In the genomic region with DNA sequence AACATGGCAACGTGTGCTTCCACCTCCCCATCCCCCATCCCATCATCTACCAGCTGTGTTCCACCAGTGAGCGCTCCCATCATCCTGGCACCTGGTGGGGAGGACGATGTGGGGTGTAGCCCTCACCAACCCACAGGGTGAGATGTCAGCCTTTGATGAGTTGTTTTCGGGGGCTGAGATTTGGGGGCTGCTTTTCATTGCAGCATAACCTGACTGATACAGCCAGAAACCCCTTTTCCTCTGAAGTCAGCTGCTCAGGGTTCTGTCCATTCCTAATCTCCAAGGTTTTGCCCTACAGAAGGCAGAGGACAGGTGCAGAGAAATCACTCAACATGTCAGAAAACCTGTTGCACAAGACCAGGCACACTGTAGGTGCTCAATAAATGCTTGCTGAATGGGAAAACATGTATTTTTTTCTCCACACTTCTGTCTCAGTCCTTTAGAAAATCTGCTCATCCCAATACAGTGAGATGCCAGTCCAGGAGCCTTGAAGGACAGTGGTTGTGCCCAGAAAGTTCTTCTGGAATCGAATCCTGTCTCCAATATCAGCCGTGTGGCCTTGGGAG, we compare ENCODE assay signal across 20 cellular contexts.
"Had no signal": no experiment of that assay in that cellular context is flagged by ENCODE, and none has a peak within 500 bp of the region (broad histone marks: within the 10 kb centered on the region; RNA-seq: fewer than 3 reads in every experiment).

No MANE protein-coding gene starts in this region.

- DNase-seq: KBM-7, MG63, NCI-H1092, NCI-H1105 treated with DMSO at 0.1 percent for 48 hours, NCI-H1417 treated with DMSO at 0.1 percent for 48 hours, NCI-H146, NCI-H1694 treated with DMSO at 0.1 percent for 48 hours, NCI-H1930, NCI-H2081, NCI-H2107, NCI-H226, NCI-H446, NCI-H510A, NCI-H524 treated with DMSO at 0.1 percent for 48 hours, NCI-H774, T-helper 1 cell had no signal

- H3K27me3 ChIP-seq: MG63 had no signal

- H3K4me3 ChIP-seq: MG63 had no signal

- H3K36me3 ChIP-seq: MG63 had no signal

- H3K36me3 Mint-ChIP-seq: IgD-negative memory B cell had no signal

- H3K4me3 Mint-ChIP-seq: IgD-negative memory B cell had no signal

- H3K4me1 Mint-ChIP-seq: IgD-negative memory B cell had no signal

- H3K27ac Mint-ChIP-seq: IgD-negative memory B cell had no signal

- H3K27ac ChIP-seq: RWPE1 had no signal

- ATAC-seq: Panc1, SK-N-SH treated with all-trans-retinoic acid at 6 μM for 48 hours had no signal

- H3K9me3 ChIP-seq: MG63 had no signal
